ENCODE assay signal across 25 cellular contexts in the genomic region with DNA sequence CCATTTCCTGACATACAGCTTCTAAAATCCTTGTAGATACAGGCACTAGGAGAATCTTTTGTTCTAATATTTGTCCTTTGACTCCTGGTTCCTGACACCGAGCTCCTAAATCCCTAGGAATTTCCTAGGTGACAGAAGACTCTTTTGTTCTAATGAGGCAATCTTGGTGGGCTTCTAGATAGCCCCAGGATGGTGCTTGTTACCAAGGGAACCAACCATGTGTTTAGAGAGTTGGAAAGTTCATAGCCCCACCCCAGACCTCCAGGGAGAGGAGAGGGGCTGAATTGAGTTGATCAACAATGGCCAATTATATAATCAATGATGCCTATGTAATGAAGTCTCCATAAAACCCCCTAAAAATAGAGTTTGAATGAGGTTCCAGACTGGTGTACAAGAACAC.
"Had no signal": no experiment of that assay in that cellular context is flagged by ENCODE, and none has a peak within 500 bp of the region (broad histone marks: within the 10 kb centered on the region; RNA-seq: fewer than 3 reads in every experiment).

No MANE protein-coding gene starts in this region.

- H3K9ac ChIP-seq: parathyroid adenoma had no signal

- H3K4me3 ChIP-seq: colonic mucosa, heart left ventricle, psoas muscle, sigmoid colon, skin epidermis, stomach, thoracic aorta, transverse colon had no signal

- H3K36me3 Mint-ChIP-seq: natural killer cell had no signal

- H3K4me1 ChIP-seq: colonic mucosa, parathyroid adenoma, psoas muscle, sigmoid colon, transverse colon had no signal

- H3K36me3 ChIP-seq: colonic mucosa, sigmoid colon, stomach, thoracic aorta, transverse colon had no signal

- H3K27ac Mint-ChIP-seq: mesothelial cell of epicardium, natural killer cell had no signal

- H2AFZ ChIP-seq: parathyroid adenoma had no signal

- FAIRE-seq: endometrium, frontal cortex, islet of Langerhans had no signal

- H3K9me3 ChIP-seq: colonic mucosa, heart left ventricle, psoas muscle, sigmoid colon, stomach, thoracic aorta, transverse colon had no signal

- H3K4me3 Mint-ChIP-seq: mesothelial cell of epicardium, natural killer cell had no signal

- ATAC-seq: esophagus mucosa, heart left ventricle, left lobe of liver, natural killer cell, psoas muscle had no signal

- H3K27ac ChIP-seq: colonic mucosa, heart left ventricle, parathyroid adenoma, psoas muscle, sigmoid colon, skin epidermis, stomach, thoracic aorta, transverse colon had no signal

- DNase-seq: colonic mucosa; dermis blood vessel endothelial cell; effector CD8-positive, alpha-beta T cell; heart left ventricle; hippocampal formation; kidney glomerular epithelial cell; mammary epithelial cell; natural killer cell; psoas muscle; retina; sigmoid colon; stimulated activated CD4-positive, alpha-beta T cell treated with anti-CD3 and anti-CD28 coated beads, Interleukin-2, amount 100 ng/mL, for 24 hours; stimulated activated naive CD4-positive, alpha-beta T cell; stomach; substantia nigra; transverse colon had no signal

- H3K27me3 ChIP-seq: colonic mucosa, heart left ventricle, sigmoid colon, stomach, transverse colon had no signal

- H3K9me3 Mint-ChIP-seq: mesothelial cell of epicardium, natural killer cell had no signal

- H3K4me1 Mint-ChIP-seq: mesothelial cell of epicardium had no signal
